In the genomic region with DNA sequence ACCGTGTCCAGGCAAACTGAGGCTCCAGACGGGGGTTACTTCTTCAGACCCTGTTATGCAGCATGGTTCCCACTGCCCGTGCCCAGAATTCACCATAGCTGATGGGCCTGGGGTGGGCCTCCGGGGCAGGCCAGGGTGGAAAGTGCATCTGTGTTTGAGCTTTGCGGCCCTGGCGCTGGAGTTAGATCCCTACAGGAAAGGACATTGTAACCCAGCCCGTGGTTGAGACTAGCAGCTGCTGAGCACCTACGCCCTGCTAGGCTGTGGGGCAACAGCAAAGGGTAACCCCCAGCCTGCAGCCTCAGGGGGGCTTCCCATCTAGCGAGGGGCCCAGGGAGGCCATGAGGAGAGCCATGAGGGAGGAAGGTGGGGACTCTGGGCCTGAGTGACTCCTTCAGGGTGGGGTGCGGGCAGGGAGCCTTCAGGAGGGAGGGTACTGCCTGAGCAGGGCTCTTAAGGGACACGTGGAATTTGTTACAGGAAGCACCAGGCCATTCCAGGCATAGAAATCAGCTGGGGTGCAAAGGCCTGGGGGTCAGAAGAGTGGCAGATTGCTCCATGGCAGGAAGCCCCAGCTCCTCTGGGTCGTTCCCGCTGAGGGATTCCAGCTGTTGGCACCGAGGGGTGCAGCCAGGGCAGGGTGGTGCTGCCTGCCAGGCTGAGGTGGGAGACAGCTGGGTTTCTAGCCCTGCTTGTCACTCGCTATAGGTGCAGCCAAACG, we compare ENCODE assay signal across 10 cellular contexts. TPM values are rescaled to one million over a fixed set of nuclear protein-coding genes. Genes with fewer than 3 reads are reported as not detected.
DNase-seq lines count a peak whose midpoint lies in the region; ATAC-seq and TF ChIP-seq lines count a peak whose summit lies in the region.
"Had no signal": no experiment of that assay in that cellular context is flagged by ENCODE, and none has a peak within 500 bp of the region (broad histone marks: within the 10 kb centered on the region; RNA-seq: fewer than 3 reads in every experiment).

No MANE protein-coding gene starts in this region.

- H3K27ac ChIP-seq in Panc1 (ENCODE audit: low read length) (no peak overlapping the region), lung (ENCODE audit: low read depth in 1 of 2, low read length in 1 of 2) (peak overlapping the region; percentile 88 to 93), stomach (peak overlapping the region; percentile 21 to 92 (median 89))

- H3K4me3 ChIP-seq in Panc1 (ENCODE audit: low read depth in 2 of 2, low read length in 2 of 2) (no peak overlapping the region), lung (no peak overlapping the region), stomach (peak overlapping the region in 1 of 4 donors; percentile 18)

- H3K4me1 ChIP-seq in Panc1 (ENCODE audit: control insufficient read depth, insufficient read depth, low read length) (peaks cover 8% of the 10 kb centered on the region; the same call in 1 of the 2 replicates), lung (ENCODE audit: control insufficient read depth in 2 of 2, insufficient read depth in 2 of 2, low read length in 2 of 2) (peaks cover 6 to 45% of the 10 kb centered on the region in 2 donors), stomach (peaks cover 47 to 83% (median 64%) of the 10 kb centered on the region in 4 donors)

- POLR2A ChIA-PET in Panc1 (lab: Charles Lee), result interaction anchor here (0.5 kb wide), 1 partner anchor 38 kb away, joined by 3 read pairs; no protein-coding TSS in a partner anchor

- H3K9me3 ChIP-seq in Panc1 (ENCODE audit: control insufficient read depth, insufficient read depth, low read depth, low read length), result no peaks in the 10 kb centered on the region
- no peaks in the 10 kb centered on the region for H3K9me3 ChIP-seq in lung (ENCODE audit: control insufficient read depth in 2 of 2, insufficient read depth in 1 of 2, low read length in 1 of 2)
- no peaks in the 10 kb centered on the region for H3K9me3 ChIP-seq in stomach

- CTCF ChIA-PET in Panc1 (lab: Charles Lee), result no interaction called here

- no peak for TF ChIP-seq EP300 in stomach (IDR thresholded peaks at IDR 0.05)

- H3K4me1 Mint-ChIP-seq in dendritic cell treated with granulocyte-macrophage colony-stimulating factor and Interleukin-4, amounts not matched to agents 40 ng/mL and 50 ng/mL, for 4 days (ENCODE audit: low read depth), result peaks cover 93% of the 10 kb centered on the region

- H3K36me3 ChIP-seq in Panc1 (ENCODE audit: control insufficient read depth, insufficient read depth, low read length) (no peaks in the 10 kb centered on the region), lung (ENCODE audit: control insufficient read depth in 2 of 2, insufficient read depth in 2 of 2, low read length in 2 of 2) (peaks cover 0 to 5% of the 10 kb centered on the region in 2 donors), stomach (peaks cover 2 to 15% (median 9%) of the 10 kb centered on the region in 4 donors)

- DNase-seq in Panc1 (ENCODE audit: low read depth, low spot score) (no peak), lung (ENCODE audit: low spot score) (no peak), stomach (no peak), NCI-H69 (lab: John Stamatoyannopoulos, UW) (no peak), DMS114 treated with DMSO at 0.1 percent for 48 hours (lab: John Stamatoyannopoulos, UW; ENCODE audit: unreplicated experiment) (no peak)
- DNase-seq: NCI-H446 treated with DMSO at 0.1 percent for 48 hours had no signal

- peaks cover 75% of the 10 kb centered on the region for H3K36me3 Mint-ChIP-seq in dendritic cell treated with granulocyte-macrophage colony-stimulating factor and Interleukin-4, amounts not matched to agents 40 ng/mL and 50 ng/mL, for 4 days (ENCODE audit: low read depth)
- H3K36me3 Mint-ChIP-seq: mesothelial cell of epicardium, type B pancreatic cell had no signal

- intact Hi-C loops in Panc1 (cut with micrococcal nuclease; ENCODE audit: unreplicated experiment), result no loop called here
- intact Hi-C loops in dendritic cell treated with granulocyte-macrophage colony-stimulating factor and Interleukin-4, amounts not matched to agents 40 ng/mL and 50 ng/mL, for 4 days (cut with micrococcal nuclease), result no loop called here
- intact Hi-C loops in stomach (cut with DNase I; ENCODE audit: low total_unique reads), result no loop called here

- H3K27me3 ChIP-seq in Panc1 (ENCODE audit: control insufficient read depth, insufficient read depth, low read length) (no peaks in the 10 kb centered on the region), lung (ENCODE audit: control insufficient read depth, insufficient read depth) (no peaks in the 10 kb centered on the region), stomach (no peaks in the 10 kb centered on the region)

- no peak for TF ChIP-seq POLR2A in stomach (IDR thresholded peaks at IDR 0.05)

- no TSS peak for BruUV-seq in Panc1 (replicated peaks; lab: Mats Ljungman, UMichigan)

- WGBS in lung, 2 donors, result 39 to 48% methylated on average over 16 of the region's 16 CpGs
- 56 to 73% (median 62%) methylated on average over 6 to 16 of the region's 16 CpGs for WGBS in stomach, 5 donors

- H3K27me3 Mint-ChIP-seq in dendritic cell treated with granulocyte-macrophage colony-stimulating factor and Interleukin-4, amounts not matched to agents 40 ng/mL and 50 ng/mL, for 4 days, result no peaks in the 10 kb centered on the region

- ATAC-seq in Panc1 (peak; percentile 53), lung (ENCODE audit: insufficient read depth, low FRiP score) (no peak), HG03159 (IDR thresholded peaks at IDR 0.05; ENCODE audit: unreplicated experiment) (no peak)

- peak overlapping the region; percentile 70 for H3K4me3 Mint-ChIP-seq in dendritic cell treated with granulocyte-macrophage colony-stimulating factor and Interleukin-4, amounts not matched to agents 40 ng/mL and 50 ng/mL, for 4 days
- H3K4me3 Mint-ChIP-seq: mesothelial cell of epicardium, type B pancreatic cell had no signal

- in situ Hi-C loops in Panc1 (cut with HindIII; ENCODE audit: low pct_unique_long_range_greater_than_20kb, low sequenced_read_pairs), result no loop called here

- TF ChIP-seq CTCF in Panc1 (IDR thresholded peaks at IDR 0.05) (no peak), lung (IDR thresholded peaks at IDR 0.05; ENCODE audit: control extremely low read depth, extremely low read depth) (no peak), stomach (IDR thresholded peaks at IDR 0.05) (no peak)

- H3K9me3 Mint-ChIP-seq in dendritic cell treated with granulocyte-macrophage colony-stimulating factor and Interleukin-4, amounts not matched to agents 40 ng/mL and 50 ng/mL, for 4 days, result no peaks in the 10 kb centered on the region
- H3K9me3 Mint-ChIP-seq: mesothelial cell of epicardium, type B pancreatic cell had no signal

- peak overlapping the region; percentile 96 for H3K27ac Mint-ChIP-seq in dendritic cell treated with granulocyte-macrophage colony-stimulating factor and Interleukin-4, amounts not matched to agents 40 ng/mL and 50 ng/mL, for 4 days
- H3K27ac Mint-ChIP-seq: mesothelial cell of epicardium, type B pancreatic cell had no signal

RNA-seq across cellular contexts. Expression of a gene that starts 18.9 kb away (rescaled TPM):
- total RNA-seq in Panc1 (2021; ENCODE audit: unreplicated experiment), result 18.8 TPM
- 11.3 TPM for polyA plus RNA-seq in Panc1 (2012; ENCODE audit: insufficient read length)
- 10 to 100 TPM; 52.0 to 79.0 TPM for total RNA-seq in lung
- 100 to 1,000 TPM in 1 of 2 donors, 10 to 100 TPM in 1; 15.4 to 246 TPM for polyA plus RNA-seq in lung
- total RNA-seq in stomach, result 10 to 100 TPM in 4 of 5 donors, 1 to 10 TPM in 1; 7.1 to 24.3 (median 14.9) TPM
- 1 to 10 TPM; 5.4 to 8.4 (median 7.8) TPM for polyA plus RNA-seq in stomach

RNA-seq across cellular contexts. Expression of a gene that starts 44.1 kb away (rescaled TPM):
- total RNA-seq in Panc1 (2021; ENCODE audit: unreplicated experiment) (33.1 TPM), lung (10 to 100 TPM; 55.3 to 76.0 TPM), stomach (100 to 1,000 TPM in 1 of 5 donors, 10 to 100 TPM in 4; 57.1 to 106 (median 76.5) TPM)
- 16.3 TPM for polyA plus RNA-seq in Panc1 (2012; ENCODE audit: insufficient read length)
- polyA plus RNA-seq in lung (10 to 100 TPM; 18.4 to 19.7 TPM), stomach (10 to 100 TPM in 1 of 3 donors, 1 to 10 TPM in 2; 6.7 to 17.3 (median 9.0) TPM)
